In genomic region chr5:123976393-123977029, GRCh38 we compare ENCODE assay signal across 17 cellular contexts.
A peak's percentile ranks its signal among the peaks of the same experiment; 100 is the strongest.
DNase-seq lines count a peak whose midpoint lies in the region; ATAC-seq, FAIRE-seq and TF ChIP-seq lines count a peak whose summit lies in the region.
"Had no signal": no experiment of that assay in that cellular context is flagged by ENCODE, and none has a peak within 500 bp of the region (broad histone marks: within the 10 kb centered on the region; RNA-seq: fewer than 3 reads in every experiment).

No MANE protein-coding gene starts in this region.

- no peak overlapping the region for H3K18ac ChIP-seq in H1 (ENCODE audit: extremely low read depth, low read length)

- H2AFZ ChIP-seq in H1 (ENCODE audit: low read length) = 0 out of 2 replicates have a peak overlapping the region, but pooled peaks have one; percentile 70

- H3K4me3 ChIP-seq in H1 (ENCODE audit: extremely low read depth in 1 of 4, insufficient read depth in 2 of 4, low read depth in 3 of 4, low read length in 4 of 4) = no peak overlapping the region
- H3K4me3 ChIP-seq: breast epithelium had no signal

- H3K36me3 ChIP-seq in H1 (ENCODE audit: control insufficient read depth in 2 of 4, insufficient read depth in 4 of 4, low read length in 3 of 4) = no peaks in the 10 kb centered on the region
- H3K36me3 ChIP-seq: breast epithelium had no signal

- no peak overlapping the region for H3K9ac ChIP-seq in H1 (replicated peaks in 1 of 4; ENCODE audit: extremely low read depth in 1 of 4, low read depth in 3 of 4, low read length in 3 of 4)

- no peak overlapping the region for H3K23ac ChIP-seq in H1 (ENCODE audit: insufficient read length)

- POLR2A ChIA-PET in H1 (lab: Charles Lee; ENCODE audit: partially characterized antibody) = interaction anchor here (0.7 to 1.4 kb wide), 2 partner anchors 10 to 31 kb away, joined by 3 to 4 read pairs; no protein-coding TSS in a partner anchor

- H4K8ac ChIP-seq in H1 (ENCODE audit: extremely low read depth, insufficient read depth, low read length) = no peak overlapping the region

- intact Hi-C loops in left colon (cut with DNase I, micrococcal nuclease) = no loop called here

- H3K79me2 ChIP-seq in H1 (ENCODE audit: control insufficient read depth in 1 of 2, insufficient read depth in 2 of 2, low read length in 2 of 2) = no peaks in the 10 kb centered on the region

- H2BK12ac ChIP-seq in H1 (ENCODE audit: low read depth, low read length) = no peak overlapping the region

- H3K4me1 ChIP-seq in H1 (replicated peaks in 1 of 4; ENCODE audit: control insufficient read depth in 3 of 4, insufficient read depth in 4 of 4, low read length in 3 of 4) = no peaks in the 10 kb centered on the region
- H3K4me1 ChIP-seq: breast epithelium had no signal

- CTCF ChIA-PET in H1 (lab: Charles Lee; ENCODE audit: partially characterized antibody) = no interaction called here

- no peak for TF ChIP-seq RAD21 in H1 (IDR thresholded peaks at IDR 0.05 in 1 of 2, conservative IDR thresholded peaks at IDR 0.05 in 1 of 2; ENCODE audit: low read depth in 2 of 2, low read length in 2 of 2)

- no peak overlapping the region for H2AK5ac ChIP-seq in H1 (ENCODE audit: low read depth, low read length)

- no peak overlapping the region for H2BK20ac ChIP-seq in H1 (ENCODE audit: low read length)

- H3K9me3 ChIP-seq in H1 (ENCODE audit: insufficient read depth in 2 of 2, low read depth in 1 of 2, low read length in 1 of 2) = 0 out of 4 replicates have a peak, but pooled peaks cover 0 to 4% of the 10 kb centered on the region in 2 experiments
- H3K9me3 ChIP-seq: breast epithelium had no signal

- H3K79me1 ChIP-seq in H1 (ENCODE audit: low read depth, low read length) = no peaks in the 10 kb centered on the region

- H3K4ac ChIP-seq in H1 (replicated peaks; ENCODE audit: insufficient read length, low read depth, low read length) = no peak overlapping the region

- H2BK5ac ChIP-seq in H1 (ENCODE audit: low read depth, low read length) = no peak overlapping the region

- no peak overlapping the region for H2BK15ac ChIP-seq in H1 (ENCODE audit: low read length)

- H3K56ac ChIP-seq in H1 (replicated peaks; ENCODE audit: insufficient read length, low read depth, low read length) = no peak overlapping the region

- no peak overlapping the region for H4K91ac ChIP-seq in H1 (replicated peaks; ENCODE audit: insufficient read length, low read length)

- no peaks in the 10 kb centered on the region for H4K20me1 ChIP-seq in H1 (replicated peaks in 1 of 2; ENCODE audit: control insufficient read depth in 1 of 2, insufficient read depth in 2 of 2, low read length in 2 of 2)

- FAIRE-seq in H1 (lab: Jason Lieb, UNC) = no peak
- FAIRE-seq: H54, HepG2 had no signal

- no peak overlapping the region for H2BK120ac ChIP-seq in H1 (replicated peaks; ENCODE audit: low read depth, low read length)

- ATAC-seq in GM18868 (IDR thresholded peaks at IDR 0.05; ENCODE audit: unreplicated experiment) (peak; percentile 96), GM21786 (IDR thresholded peaks at IDR 0.05; ENCODE audit: unreplicated experiment) (peak; percentile 72), HG03432 (IDR thresholded peaks at IDR 0.05; ENCODE audit: unreplicated experiment) (peak; percentile 92), left colon (no peak)
- ATAC-seq: HepG2, PC-3, T-cell had no signal

- no peak overlapping the region for H3K14ac ChIP-seq in H1 (ENCODE audit: insufficient read length)

- H3K23me2 ChIP-seq in H1 (ENCODE audit: low read depth, low read length) = no peaks in the 10 kb centered on the region

- no peak overlapping the region for H3K27ac ChIP-seq in H1 (ENCODE audit: low read depth, low read length)
- H3K27ac ChIP-seq: breast epithelium, C4-2B had no signal

- H3K27me3 ChIP-seq in H1 (replicated peaks in 1 of 4; ENCODE audit: control insufficient read depth in 3 of 4, extremely low read depth in 1 of 4, insufficient read depth in 3 of 4, low read length in 3 of 4) = no peaks in the 10 kb centered on the region
- H3K27me3 ChIP-seq: breast epithelium had no signal

- no peak for DNase-seq in H1 (ENCODE audit: low read depth in 1 of 2, low spot score in 2 of 2)
- DNase-seq in activated CD4-positive, alpha-beta T cell treated with anti-CD3 and anti-CD28 coated beads for 48 hours = no peak
- DNase-seq in left colon = no peak
- DNase-seq in globus pallidus (ENCODE audit: low spot score) = no peak
- DNase-seq in OCI-M2 (lab: John Stamatoyannopoulos, UW; ENCODE audit: unreplicated experiment) = no peak
- DNase-seq: activated gamma-delta T cell, NCI-H1694 treated with DMSO at 0.1 percent for 48 hours, PC-3, posterior cingulate gyrus, T-cell had no signal

- TF ChIP-seq POLR2A in H1 (IDR thresholded peaks at IDR 0.05; ENCODE audit: control extremely low read depth in 1 of 2, low read depth in 2 of 2, low read length in 2 of 2) = no peak

- no peak overlapping the region for H4K5ac ChIP-seq in H1 (ENCODE audit: insufficient read length, low read depth, low read length)

- TF ChIP-seq CTCF in H1 (IDR thresholded peaks at IDR 0.05; ENCODE audit: control extremely low read depth in 1 of 3, insufficient read depth in 1 of 3, low read depth in 1 of 3, low read length in 3 of 3) = no peak

- 90% methylated on average over 4 of the region's 4 CpGs; no CpG with 5 or more reads in 1 of the 2 experiments for WGBS in H1 (ENCODE audit: extremely low coverage in 1 of 2, insufficient coverage in 1 of 2, insufficient read length in 1 of 2, insufficient replicate concordance in 2 of 2, low coverage in 1 of 2, low lambda C conversion rate in 2 of 2, missing lambda C conversion rate in 1 of 2), 2 experiments

- no peak overlapping the region for H3K4me2 ChIP-seq in H1 (ENCODE audit: insufficient read depth in 1 of 2, low read depth in 2 of 2, low read length in 2 of 2)

- TF ChIP-seq EP300 in H1 (IDR thresholded peaks at IDR 0.05; ENCODE audit: borderline replicate concordance in 1 of 2, low read depth in 2 of 2, low read length in 2 of 2) = no peak

TF ChIP-seq in H1, 55 proteins besides CTCF, POLR2A, EP300 and RAD21:
- TF ChIP-seq TBP (IDR thresholded peaks at IDR 0.05; ENCODE audit: low read depth, low read length) = no peak
- no peak for TF ChIP-seq E2F6 (IDR thresholded peaks at IDR 0.05)
- TF ChIP-seq CREB1 (IDR thresholded peaks at IDR 0.05) = no peak
- TF ChIP-seq POU5F1 (IDR thresholded peaks at IDR 0.05; ENCODE audit: low read depth, low read length) = no peak
- no peak for TF ChIP-seq TCF12 (IDR thresholded peaks at IDR 0.05; ENCODE audit: low read depth, low read length)
- no peak for TF ChIP-seq JUN (IDR thresholded peaks at IDR 0.05; ENCODE audit: low read depth, low read length)
- TF ChIP-seq CTBP2 (IDR thresholded peaks at IDR 0.05; ENCODE audit: borderline replicate concordance, insufficient read depth, insufficient read length, low read length) = no peak
- no peak for TF ChIP-seq RXRA (IDR thresholded peaks at IDR 0.05; ENCODE audit: insufficient read depth, low read depth, low read length)
- no peak for TF ChIP-seq CEBPB (IDR thresholded peaks at IDR 0.05; ENCODE audit: low read depth, low read length)
- no peak for TF ChIP-seq SIX5 (IDR thresholded peaks at IDR 0.05; ENCODE audit: low read depth, low read length)
- no peak for TF ChIP-seq NANOG (IDR thresholded peaks at IDR 0.05; ENCODE audit: insufficient read depth, low read depth, low read length, poor library complexity, severe bottlenecking)
- TF ChIP-seq SAP30 (IDR thresholded peaks at IDR 0.05; ENCODE audit: insufficient read depth, insufficient replicate concordance, low read length) = no peak
- no peak for TF ChIP-seq TEAD4 (IDR thresholded peaks at IDR 0.05; ENCODE audit: low read depth, low read length)
- no peak for TF ChIP-seq RNF2 (IDR thresholded peaks at IDR 0.05; ENCODE audit: borderline replicate concordance, low read depth, low read length, missing control alignments, poor library complexity, severe bottlenecking)
